ENCODE assay signal across 8 cellular contexts in genomic region chr9:34179528-34180138, GRCh38. TPM values are rescaled to one million over a fixed set of nuclear protein-coding genes. Genes with fewer than 3 reads are reported as not detected.
DNase-seq lines count a peak whose midpoint lies in the region; ATAC-seq and TF ChIP-seq lines count a peak whose summit lies in the region.

No MANE protein-coding gene starts in this region.

- CTCF ChIA-PET in MCF 10A (lab: Yijun Ruan, JAX): interaction anchor here (0.5 to 3.2 kb wide), 6 partner anchors 13 to 151 kb away, joined by 3 to 26 read pairs (median 3); no protein-coding TSS in a partner anchor

- H3K27me3 ChIP-seq in MM.1S (replicated peaks; ENCODE audit: insufficient read depth, low read length) (no peaks in the 10 kb centered on the region), left lung (no peaks in the 10 kb centered on the region), suprapubic skin (no peaks in the 10 kb centered on the region)

- peak overlapping the region; percentile 77 for H3K4me2 ChIP-seq in MM.1S (ENCODE audit: low read depth, low read length)

- H3K36me3 ChIP-seq in MM.1S (replicated peaks; ENCODE audit: insufficient read depth, low read length): no peaks in the 10 kb centered on the region
- peaks cover 0 to 16% of the 10 kb centered on the region in 2 donors for H3K36me3 ChIP-seq in left lung
- H3K36me3 ChIP-seq in suprapubic skin: peaks cover 4% of the 10 kb centered on the region

- POLR2A ChIA-PET in MCF 10A (lab: Yijun Ruan, JAX): interaction anchor here (0.6 to 7.4 kb wide), 29 partner anchors 8 to 467 kb away, joined by 3 to 93 read pairs (median 6); partner anchors contain the start of genes DCAF12, GALT and UBAP2

- H3K4me1 Mint-ChIP-seq in MCF 10A (ENCODE audit: insufficient read depth, unreplicated experiment): peaks cover 16% of the 10 kb centered on the region

- TF ChIP-seq EP300 in suprapubic skin (IDR thresholded peaks at IDR 0.05): no peak

- no peak for TF ChIP-seq POLR2A in suprapubic skin (IDR thresholded peaks at IDR 0.05)

- H3K27ac ChIP-seq in MM.1S (ENCODE audit: low read length) (peak overlapping the region; percentile 35; the same call in 1 of the 2 replicates), left lung (peak overlapping the region; percentile 86 to 94), suprapubic skin (peak overlapping the region; percentile 97)

- TSS peak; percentile 30 for BruUV-seq in MCF 10A (replicated peaks; lab: Mats Ljungman, UMichigan)

- peak; percentile 20 for ATAC-seq in left lung
- no peak for ATAC-seq in HG03108 (IDR thresholded peaks at IDR 0.05; ENCODE audit: unreplicated experiment)
- ATAC-seq in GM19452 (IDR thresholded peaks at IDR 0.05; ENCODE audit: unreplicated experiment): no peak

- peaks cover 61% of the 10 kb centered on the region for H3K79me2 ChIP-seq in MM.1S (ENCODE audit: low read length)

- no peaks in the 10 kb centered on the region for H3K9me2 ChIP-seq in MM.1S (replicated peaks; ENCODE audit: insufficient read depth, low read length)

- peak overlapping the region; percentile 71 for H3K9ac ChIP-seq in MM.1S (ENCODE audit: low read length)

- H2AFZ ChIP-seq in MM.1S (ENCODE audit: low read length): peak overlapping the region; percentile 56

- no peaks in the 10 kb centered on the region for H3K9me3 Mint-ChIP-seq in MCF 10A (ENCODE audit: unreplicated experiment)

- DNase-seq in GM10266 (ENCODE audit: extremely low spot score): peak; percentile 20
- no peak for DNase-seq in MM.1S
- peak; percentile 74 for DNase-seq in MCF 10A (ENCODE audit: unreplicated experiment)
- no peak for DNase-seq in left lung
- DNase-seq in suprapubic skin (ENCODE audit: low spot score in 2 of 2): peak in 1 of 2 donors; percentile 56
- DNase-seq in Kasumi-1 (lab: John Stamatoyannopoulos, UW): no peak

- peak overlapping the region; percentile 99 for H3K27ac Mint-ChIP-seq in MCF 10A (ENCODE audit: low read depth, unreplicated experiment)

- H3K4me1 ChIP-seq in MM.1S (ENCODE audit: low read length) (0 out of 2 replicates have a peak, but pooled peaks cover 3% of the 10 kb centered on the region), left lung (peaks cover 0 to 43% of the 10 kb centered on the region in 2 donors), suprapubic skin (peaks cover 25% of the 10 kb centered on the region)

- H3F3A ChIP-seq in MM.1S (ENCODE audit: insufficient read depth, low read length): no peaks in the 10 kb centered on the region

- no peak for TF ChIP-seq CTCF in GM10266 (IDR thresholded peaks at IDR 0.05; ENCODE audit: control insufficient read depth, insufficient read depth, low read depth, missing control alignments)
- TF ChIP-seq CTCF in MM.1S (IDR thresholded peaks at IDR 0.05; ENCODE audit: low read length): no peak
- TF ChIP-seq CTCF in MCF 10A (IDR thresholded peaks at IDR 0.05; ENCODE audit: unreplicated experiment): no peak
- TF ChIP-seq CTCF in left lung (IDR thresholded peaks at IDR 0.05): no peak
- no peak for TF ChIP-seq CTCF in suprapubic skin (IDR thresholded peaks at IDR 0.05)

- H3K27me3 Mint-ChIP-seq in MCF 10A (ENCODE audit: insufficient read depth, unreplicated experiment): no peaks in the 10 kb centered on the region

- 6% methylated on average over 12 of the region's 12 CpGs for WGBS in suprapubic skin

- intact Hi-C loops in MCF 10A (cut with micrococcal nuclease) (loop anchor here (2.0 kb wide), 1 partner anchor 17 kb away; no protein-coding TSS in a partner anchor), left lung (cut with DNase I) (no loop called here)

- H3K9me3 ChIP-seq in MM.1S (replicated peaks; ENCODE audit: insufficient read depth, low read length) (no peaks in the 10 kb centered on the region), left lung (no peaks in the 10 kb centered on the region), suprapubic skin (no peaks in the 10 kb centered on the region)

- H3K4me3 ChIP-seq in MM.1S (ENCODE audit: low read length) (peak overlapping the region; percentile 76), left lung (peak overlapping the region; percentile 65 to 85), suprapubic skin (peak overlapping the region; percentile 87)

- H3K36me3 Mint-ChIP-seq in MCF 10A (ENCODE audit: insufficient read depth, unreplicated experiment): peaks cover 37% of the 10 kb centered on the region

- H4K20me1 ChIP-seq in MM.1S (ENCODE audit: insufficient read depth, low read length): no peaks in the 10 kb centered on the region

- peak overlapping the region; percentile 99 for H3K4me3 Mint-ChIP-seq in MCF 10A (ENCODE audit: unreplicated experiment)

RNA-seq across cellular contexts. Expression of gene UBAP1, which starts 0.8 kb away (rescaled TPM):
- total RNA-seq in MCF 10A (2022) (58.0 and 64.4 TPM in 2 replicates), left lung (10 to 100 TPM; 53.8 to 54.1 TPM), suprapubic skin (10 to 100 TPM; 42.2 to 63.3 (median 51.9) TPM)

RNA-seq across cellular contexts. Expression of gene DCAF12, which starts 53.1 kb away (rescaled TPM):
- total RNA-seq in MCF 10A (2022) (39.8 and 44.2 TPM in 2 replicates), left lung (10 to 100 TPM; 30.4 to 45.8 TPM), suprapubic skin (10 to 100 TPM; 21.8 to 31.3 (median 28.8) TPM)

Comparison
In these comparisons a context has a peak if more than half of its experiments do, and no peak if none do; other contexts are left out.
1. DNase-seq: peak in GM10266 (single experiment) and MCF 10A (single experiment); none in MM.1S (single experiment), left lung (0 of 2) and Kasumi-1 (0 of 2).
2. H3K27ac ChIP-seq: peak in every context shown above with its lines; median percentile 97 in suprapubic skin; 90 in left lung; 35 in MM.1S.
3. Peak in every context shown above with its lines, with median percentiles within 50 percentile points of each other: H3K4me3 ChIP-seq.